1 cellular context compared by ENCODE assay signal in genomic region chr12:109818900-109819500, GRCh38.
TF ChIP-seq lines count a peak whose summit lies in the region.

No MANE protein-coding gene starts in this region.

TF ChIP-seq in HCT116, 20 proteins besides CTCF, POLR2A, EP300 and RAD21 (continued from another document):
- TF ChIP-seq REST (IDR thresholded peaks at IDR 0.05; ENCODE audit: low read depth) (no peak), ZNF274 (IDR thresholded peaks at IDR 0.05; ENCODE audit: low read depth, low read length) (no peak), SIN3A (IDR thresholded peaks at IDR 0.05; ENCODE audit: low read depth) (no peak), CBX3 (IDR thresholded peaks at IDR 0.05; ENCODE audit: low read depth) (no peak), ELF1 (IDR thresholded peaks at IDR 0.05; ENCODE audit: borderline replicate concordance, low read depth) (no peak), MAX (IDR thresholded peaks at IDR 0.05) (no peak), JUND (IDR thresholded peaks at IDR 0.05) (no peak), SRF (IDR thresholded peaks at IDR 0.05; ENCODE audit: low read depth) (no peak), EZH2 (IDR thresholded peaks at IDR 0.05) (no peak), TCF7L2 (IDR thresholded peaks at IDR 0.05; ENCODE audit: borderline replicate concordance, extremely low read depth, insufficient read depth, insufficient read length) (no peak)
TF ChIP-seq in HCT116: peak in this region for 0.
